Comparison of ENCODE assay signal across 8 cellular contexts in genomic region chr18:34659579-34660517, GRCh38.
DNase-seq lines count a peak whose midpoint lies in the region; ATAC-seq lines count a peak whose summit lies in the region.

No MANE protein-coding gene starts in this region.

- ATAC-seq in HG03439 (IDR thresholded peaks at IDR 0.05; ENCODE audit: unreplicated experiment) (no peak), GM19467 (IDR thresholded peaks at IDR 0.05; ENCODE audit: unreplicated experiment) (no peak)

- H3K9ac ChIP-seq in stomach smooth muscle (ENCODE audit: low read length in 2 of 2): peak overlapping the region; percentile 51 to 63

- peak; percentile 72 for DNase-seq in HK-2 (ENCODE audit: unreplicated experiment)
- DNase-seq in NCI-H774 (lab: John Stamatoyannopoulos, UW): peak; percentile 71
- peak; percentile 94 for DNase-seq in dedifferentiated amniotic fluid mesenchymal stem cell (ENCODE audit: extremely low spot score)
- peak; percentile 96 for DNase-seq in kidney glomerular epithelial cell (lab: John Stamatoyannopoulos, UW)
- DNase-seq in activated CD4-positive, CD25-positive, alpha-beta regulatory T cell treated with anti-CD3 and anti-CD28 coated beads, Interleukin-2, amount 50 U/mL, for 72 hours: no peak

- H3K27ac ChIP-seq in stomach smooth muscle (ENCODE audit: low read length): peak overlapping the region; percentile 84

- H3K27me3 ChIP-seq in stomach smooth muscle (ENCODE audit: control insufficient read depth in 1 of 2, insufficient read depth in 2 of 2, low read length in 2 of 2): no peaks in the 10 kb centered on the region

- H3K4me1 ChIP-seq in stomach smooth muscle (ENCODE audit: control insufficient read depth, insufficient read depth, low read length): peaks cover 9% of the 10 kb centered on the region

- H3K9me3 ChIP-seq in stomach smooth muscle (ENCODE audit: control insufficient read depth in 2 of 2, low read length in 2 of 2): no peaks in the 10 kb centered on the region

- peaks cover 0 to 2% of the 10 kb centered on the region in 2 donors for H3K36me3 ChIP-seq in stomach smooth muscle (ENCODE audit: control insufficient read depth in 2 of 2, insufficient read depth in 2 of 2, low read length in 2 of 2)

- H3K4me3 ChIP-seq in stomach smooth muscle (ENCODE audit: low read length in 2 of 2): peak overlapping the region in 1 of 2 donors; percentile 1
